In the genomic region with DNA sequence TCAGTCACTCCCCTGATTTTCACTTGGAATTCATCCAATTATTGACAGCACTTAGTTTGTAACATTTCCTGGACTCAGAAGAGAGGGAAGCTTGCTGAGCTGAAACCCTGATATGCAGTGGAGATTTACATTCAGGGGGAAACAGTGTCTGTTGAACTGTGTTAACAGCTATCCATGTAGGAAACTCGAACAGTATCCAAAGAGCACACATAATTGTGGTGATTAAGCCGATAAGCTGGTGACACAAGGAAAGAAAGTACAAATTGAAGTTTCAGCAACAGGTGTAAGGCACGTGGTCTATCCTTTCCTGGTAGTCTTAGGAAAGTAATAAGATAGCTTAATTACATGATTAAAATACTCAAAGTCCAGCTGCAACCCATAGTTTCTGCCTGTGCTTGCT, we compare ENCODE assay signal across 18 cellular contexts.
DNase-seq lines count a peak whose midpoint lies in the region; FAIRE-seq and TF ChIP-seq lines count a peak whose summit lies in the region.
"Had no signal": no experiment of that assay in that cellular context is flagged by ENCODE, and none has a peak within 500 bp of the region (broad histone marks: within the 10 kb centered on the region; RNA-seq: fewer than 3 reads in every experiment).

No MANE protein-coding gene starts in this region.

- H3K27me3 ChIP-seq in endothelial cell of umbilical vein (ENCODE audit: control insufficient read depth in 2 of 2, insufficient read depth in 2 of 2, low read length in 2 of 2), result no peaks in the 10 kb centered on the region
- no peaks in the 10 kb centered on the region for H3K27me3 ChIP-seq in osteoblast (ENCODE audit: insufficient read depth, low read length)
- H3K27me3 ChIP-seq: BLaER1, transverse colon had no signal

- CTCF ChIA-PET in endothelial cell of umbilical vein (lab: Charles Lee), result interaction anchor here (0.8 to 1.2 kb wide), 4 partner anchors 10 to 822 kb away, joined by 3 to 5 read pairs (median 4); no protein-coding TSS in a partner anchor

- TF ChIP-seq CTCF in endothelial cell of umbilical vein (IDR thresholded peaks at IDR 0.05; ENCODE audit: extremely low read depth in 1 of 2, insufficient read depth in 1 of 2, low read depth in 1 of 2, low read length in 2 of 2), result no peak
- no peak for TF ChIP-seq CTCF in retinal pigment epithelial cell (conservative IDR thresholded peaks at IDR 0.05; ENCODE audit: low read depth, low read length)
- TF ChIP-seq CTCF in osteoblast (IDR thresholded peaks at IDR 0.05; ENCODE audit: extremely low read depth, low read depth, low read length), result no peak

- H3K4me3 ChIP-seq in endothelial cell of umbilical vein (replicated peaks in 1 of 3; ENCODE audit: insufficient read depth in 1 of 3, low read depth in 1 of 3, low read length in 3 of 3) (no peak overlapping the region), retinal pigment epithelial cell (ENCODE audit: low read length) (no peak overlapping the region), osteoblast (ENCODE audit: insufficient read depth, low read length) (no peak overlapping the region)
- H3K4me3 ChIP-seq: BLaER1, transverse colon had no signal

- H4K20me1 ChIP-seq in endothelial cell of umbilical vein (replicated peaks; ENCODE audit: control insufficient read depth, extremely low read depth, insufficient read depth, low read length), result no peaks in the 10 kb centered on the region
- no peaks in the 10 kb centered on the region for H4K20me1 ChIP-seq in osteoblast (ENCODE audit: insufficient read depth, low read length)
- H4K20me1 ChIP-seq: BLaER1 had no signal

- no peaks in the 10 kb centered on the region for H3K79me2 ChIP-seq in endothelial cell of umbilical vein (ENCODE audit: control insufficient read depth, insufficient read depth, low read length)
- H3K79me2 ChIP-seq in osteoblast (ENCODE audit: insufficient read depth, low read length), result no peaks in the 10 kb centered on the region

- H3K9me3 ChIP-seq in endothelial cell of umbilical vein (replicated peaks; ENCODE audit: control insufficient read depth, insufficient read depth, low read length) (no peaks in the 10 kb centered on the region), osteoblast (ENCODE audit: low read depth, low read length) (no peaks in the 10 kb centered on the region)
- H3K9me3 ChIP-seq: BLaER1, transverse colon had no signal

- no peak overlapping the region for H3K27ac ChIP-seq in endothelial cell of umbilical vein (ENCODE audit: insufficient read depth, low read depth, low read length)
- H3K27ac ChIP-seq in osteoblast (ENCODE audit: low read depth, low read length), result no peak overlapping the region
- H3K27ac ChIP-seq: BLaER1, transverse colon had no signal

- DNase-seq in NCI-H1092 treated with DMSO at 0.1 percent for 48 hours (lab: John Stamatoyannopoulos, UW) (peak; percentile 25), NCI-H1092 (lab: John Stamatoyannopoulos, UW) (no peak), NCI-H345 (lab: John Stamatoyannopoulos, UW) (peak; percentile 56), endothelial cell of umbilical vein (ENCODE audit: low read depth, low spot score) (peak; percentile 13), retinal pigment epithelial cell (ENCODE audit: low read depth) (peak; percentile 43), inferior parietal cortex (ENCODE audit: extremely low spot score) (no peak), SIG-M5 (lab: John Stamatoyannopoulos, UW) (no peak), osteoblast (ENCODE audit: insufficient read length, low spot score, missing footprints) (no peak)
- DNase-seq: 8988T; activated CD4-positive, alpha-beta T cell treated with anti-CD3 and anti-CD28 coated beads for 1 hour; activated gamma-delta T cell; amygdala; effector memory CD8-positive, alpha-beta T cell; hippocampal formation; posterior cingulate gyrus; SHP77; transverse colon had no signal

- POLR2A ChIA-PET in endothelial cell of umbilical vein (lab: Charles Lee), result no interaction called here

- no peaks in the 10 kb centered on the region for H3K9me1 ChIP-seq in endothelial cell of umbilical vein (replicated peaks; ENCODE audit: control insufficient read depth, extremely low read depth, insufficient read depth, low read length)

- no peak for FAIRE-seq in endothelial cell of umbilical vein (lab: Jason Lieb, UNC)

- H3K36me3 ChIP-seq in endothelial cell of umbilical vein (ENCODE audit: control insufficient read depth in 2 of 2, extremely low read depth in 1 of 2, insufficient read depth in 2 of 2, low read length in 2 of 2) (no peaks in the 10 kb centered on the region), osteoblast (ENCODE audit: insufficient read depth, low read length) (no peaks in the 10 kb centered on the region)
- H3K36me3 ChIP-seq: BLaER1, transverse colon had no signal

- no TSS peak for BruUV-seq in endothelial cell of umbilical vein (replicated peaks; lab: Mats Ljungman, UMichigan)

- dilution Hi-C loops in endothelial cell of umbilical vein (cut with MboI; ENCODE audit: extremely low pct_ligation_motif_present, low sequenced_read_pairs), result no loop called here

- no peak overlapping the region for H3K9ac ChIP-seq in endothelial cell of umbilical vein (replicated peaks; ENCODE audit: extremely low read depth, insufficient read depth, low read length)
- H3K9ac ChIP-seq: BLaER1 had no signal

- no peak for TF ChIP-seq POLR2A in endothelial cell of umbilical vein (IDR thresholded peaks at IDR 0.05; ENCODE audit: low read depth, low read length)

- intact Hi-C loops in endothelial cell of umbilical vein (cut with micrococcal nuclease), result no loop called here

- H3K4me2 ChIP-seq in endothelial cell of umbilical vein (ENCODE audit: insufficient read depth, low read length) (no peak overlapping the region), osteoblast (ENCODE audit: insufficient read depth, low read length) (no peak overlapping the region)
- H3K4me2 ChIP-seq: BLaER1 had no signal

- H3K4me1 ChIP-seq in endothelial cell of umbilical vein (ENCODE audit: control insufficient read depth, extremely low read depth, insufficient read depth, low read length), result no peaks in the 10 kb centered on the region
- H3K4me1 ChIP-seq in osteoblast (ENCODE audit: insufficient read depth, low read length), result no peaks in the 10 kb centered on the region
- H3K4me1 ChIP-seq: BLaER1 had no signal

- H2AFZ ChIP-seq in endothelial cell of umbilical vein (ENCODE audit: low read depth, low read length), result no peak overlapping the region
- H2AFZ ChIP-seq in osteoblast (ENCODE audit: low read length), result no peak overlapping the region

TF ChIP-seq in endothelial cell of umbilical vein, 7 proteins besides CTCF, POLR2A, EP300 and RAD21:
- TF ChIP-seq, protein P1, sequence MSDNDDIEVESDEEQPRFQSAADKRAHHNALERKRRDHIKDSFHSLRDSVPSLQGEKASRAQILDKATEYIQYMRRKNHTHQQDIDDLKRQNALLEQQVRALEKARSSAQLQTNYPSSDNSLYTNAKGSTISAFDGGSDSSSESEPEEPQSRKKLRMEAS (IDR thresholded peaks at IDR 0.05; ENCODE audit: insufficient read depth, insufficient read length), result no peak
- TF ChIP-seq MYC (IDR thresholded peaks at IDR 0.05; ENCODE audit: low read depth, low read length) (no peak), POLR2AphosphoS5 (IDR thresholded peaks at IDR 0.05; ENCODE audit: insufficient read depth, low read depth, low read length) (no peak), FOS (IDR thresholded peaks at IDR 0.05; ENCODE audit: borderline replicate concordance, insufficient read depth, low read length) (no peak), GATA2 (IDR thresholded peaks at IDR 0.05; ENCODE audit: insufficient read depth, insufficient read length, low read depth, low read length) (no peak), JUN (IDR thresholded peaks at IDR 0.05; ENCODE audit: borderline replicate concordance, insufficient read depth, insufficient read length, low read depth) (no peak), EZH2 (IDR thresholded peaks at IDR 0.05; ENCODE audit: borderline replicate concordance, low read depth, low read length, severe bottlenecking) (no peak)

Comparison
In these comparisons a context has a peak if more than half of its experiments do, and no peak if none do; other contexts are left out.
1. DNase-seq: peak in NCI-H1092 treated with DMSO at 0.1 percent for 48 hours (single experiment), NCI-H345 (single experiment), endothelial cell of umbilical vein (single experiment) and retinal pigment epithelial cell (single experiment); none in NCI-H1092 (single experiment), inferior parietal cortex (single experiment), SIG-M5 (single experiment) and osteoblast (single experiment).